In genomic region chr1:167999930-168000329, GRCh38 we compare ENCODE assay signal across 21 cellular contexts.
"Had no signal": no experiment of that assay in that cellular context is flagged by ENCODE, and none has a peak within 500 bp of the region (broad histone marks: within the 10 kb centered on the region; RNA-seq: fewer than 3 reads in every experiment).

No MANE protein-coding gene starts in this region.

- H3K4me1 ChIP-seq: colonic mucosa, left lung, lower lobe of right lung had no signal

- H3K4me3 Mint-ChIP-seq: dendritic cell treated with granulocyte-macrophage colony-stimulating factor and Interleukin-4, amounts not matched to agents 40 ng/mL and 50 ng/mL, for 4 days; effector memory CD8-positive, alpha-beta T cell; endodermal cell had no signal

- H3K9me3 ChIP-seq: colonic mucosa, esophagus squamous epithelium, gastrocnemius medialis, heart right ventricle, left lung, lower lobe of right lung had no signal

- H3K27ac ChIP-seq: colonic mucosa, epithelial cell of prostate, esophagus squamous epithelium, gastrocnemius medialis, left lung, lower lobe of right lung had no signal

- H3K4me3 ChIP-seq: colonic mucosa, esophagus squamous epithelium, gastrocnemius medialis, heart right ventricle, left lung, lower lobe of right lung had no signal

- H3K27ac Mint-ChIP-seq: dendritic cell treated with granulocyte-macrophage colony-stimulating factor and Interleukin-4, amounts not matched to agents 40 ng/mL and 50 ng/mL, for 4 days; effector memory CD8-positive, alpha-beta T cell; endodermal cell had no signal

- H3K9me3 Mint-ChIP-seq: dendritic cell treated with granulocyte-macrophage colony-stimulating factor and Interleukin-4, amounts not matched to agents 40 ng/mL and 50 ng/mL, for 4 days; effector memory CD8-positive, alpha-beta T cell; endodermal cell had no signal

- DNase-seq: colonic mucosa; cortex of kidney; effector CD8-positive, alpha-beta T cell; effector memory CD8-positive, alpha-beta T cell; endodermal cell; erythroblast; esophagus squamous epithelium; foreskin fibroblast; foreskin melanocyte; gastrocnemius medialis; glutamatergic neuron; head of caudate nucleus; heart right ventricle; hippocampal formation; left cardiac atrium; left lung; lower lobe of right lung; midbrain had no signal

- H3K36me3 ChIP-seq: colonic mucosa had no signal

- H3K27me3 Mint-ChIP-seq: dendritic cell treated with granulocyte-macrophage colony-stimulating factor and Interleukin-4, amounts not matched to agents 40 ng/mL and 50 ng/mL, for 4 days; effector memory CD8-positive, alpha-beta T cell had no signal

- ATAC-seq: effector memory CD8-positive, alpha-beta T cell; esophagus mucosa; gastrocnemius medialis; left lung; lower lobe of right lung had no signal

- H3K27me3 ChIP-seq: colonic mucosa, esophagus squamous epithelium, gastrocnemius medialis, heart right ventricle, left lung had no signal
